In genomic region chr18:59249186-59249774, GRCh38 we compare ENCODE assay signal across 9 cellular contexts. TPM values are rescaled to one million over a fixed set of nuclear protein-coding genes. Genes with fewer than 3 reads are reported as not detected.
A peak's percentile ranks its signal among the peaks of the same experiment; 100 is the strongest.
DNase-seq lines count a peak whose midpoint lies in the region; ATAC-seq and TF ChIP-seq lines count a peak whose summit lies in the region.
"Had no signal": no experiment of that assay in that cellular context is flagged by ENCODE, and none has a peak within 500 bp of the region (broad histone marks: within the 10 kb centered on the region; RNA-seq: fewer than 3 reads in every experiment).

No MANE protein-coding gene starts in this region.

- H3K4me1 Mint-ChIP-seq in nephron progenitor cell = no peaks in the 10 kb centered on the region
- H3K4me1 Mint-ChIP-seq in T-helper 2 cell treated with Interferon-gamma antibody and Interleukin-4, amounts not matched to agents 5 μg/mL and 100 μg/mL, for 36 hours (ENCODE audit: low read depth) = peaks cover 1% of the 10 kb centered on the region

- H3K4me3 ChIP-seq in AG04449 (ENCODE audit: low read depth, low read length) (no peak overlapping the region), GM12865 (ENCODE audit: low read depth, low read length) (no peak overlapping the region)

- no peak overlapping the region for H3K4me3 Mint-ChIP-seq in nephron progenitor cell
- H3K4me3 Mint-ChIP-seq in T-helper 2 cell treated with Interferon-gamma antibody and Interleukin-4, amounts not matched to agents 5 μg/mL and 100 μg/mL, for 36 hours = no peak overlapping the region

- POLR2A ChIA-PET in AG04449 (lab: Yijun Ruan, JAX) = interaction anchor here (1.0 kb wide), 1 partner anchor 59 kb away, joined by 3 read pairs; no protein-coding TSS in a partner anchor

- H3K27me3 Mint-ChIP-seq in nephron progenitor cell (ENCODE audit: low read depth, poor library complexity) = peaks cover 72% of the 10 kb centered on the region
- peaks cover 42% of the 10 kb centered on the region for H3K27me3 Mint-ChIP-seq in T-helper 2 cell treated with Interferon-gamma antibody and Interleukin-4, amounts not matched to agents 5 μg/mL and 100 μg/mL, for 36 hours (ENCODE audit: low read depth)

- peak; percentile 38 for ATAC-seq in esophagus mucosa
- no peak for ATAC-seq in GM21576 (IDR thresholded peaks at IDR 0.05; ENCODE audit: unreplicated experiment)

- TF ChIP-seq CTCF in AG04449 (IDR thresholded peaks at IDR 0.05; ENCODE audit: insufficient read depth, low read length, missing control alignments) (peak; percentile 65), GM12865 (IDR thresholded peaks at IDR 0.05; ENCODE audit: insufficient read depth, low read depth, low read length, missing control alignments) (peak; percentile 70), nephron progenitor cell (IDR thresholded peaks at IDR 0.05) (peak; percentile 75)

- DNase-seq in AG04449 (ENCODE audit: low read depth, low spot score) (no peak), GM12865 (ENCODE audit: low read depth) (peak; percentile 62), MV-4-11 (lab: John Stamatoyannopoulos, UW) (peak; percentile 20), SK-N-DZ (ENCODE audit: low spot score) (peak; percentile 73), nephron progenitor cell (peak; percentile 59)
- DNase-seq in T-helper 2 cell treated with Interferon-gamma antibody and Interleukin-4, amounts not matched to agents 5 μg/mL and 100 μg/mL, for 36 hours (ENCODE audit: low spot score) = no peak

- no peaks in the 10 kb centered on the region for H3K36me3 Mint-ChIP-seq in nephron progenitor cell (ENCODE audit: low read depth)
- no peaks in the 10 kb centered on the region for H3K36me3 Mint-ChIP-seq in T-helper 2 cell treated with Interferon-gamma antibody and Interleukin-4, amounts not matched to agents 5 μg/mL and 100 μg/mL, for 36 hours (ENCODE audit: low read depth)

- peaks cover 6% of the 10 kb centered on the region for H3K9me3 Mint-ChIP-seq in nephron progenitor cell
- H3K9me3 Mint-ChIP-seq in T-helper 2 cell treated with Interferon-gamma antibody and Interleukin-4, amounts not matched to agents 5 μg/mL and 100 μg/mL, for 36 hours = no peaks in the 10 kb centered on the region

- no peak overlapping the region for H3K27ac Mint-ChIP-seq in nephron progenitor cell
- no peak overlapping the region for H3K27ac Mint-ChIP-seq in T-helper 2 cell treated with Interferon-gamma antibody and Interleukin-4, amounts not matched to agents 5 μg/mL and 100 μg/mL, for 36 hours

- CTCF ChIA-PET in AG04449 (lab: Yijun Ruan, JAX) = interaction anchor here (0.6 to 5.3 kb wide), 60 partner anchors 10 to 659 kb away, joined by 3 to 230 read pairs (median 4); partner anchors contain the start of genes CCBE1, CPLX4 and RAX

RNA-seq across cellular contexts. Expression of gene RAX, which starts 24.0 kb away (rescaled TPM):
- polyA plus RNA-seq in SK-N-DZ (2014; cell fraction: cytosol; rRNA removed) = not detected in 2 replicates
- polyA plus RNA-seq in SK-N-DZ (2014; cell fraction: nucleus; rRNA removed) = not detected in 2 replicates
- not detected for total RNA-seq in esophagus mucosa

RNA-seq across cellular contexts. Expression of gene GRP, which starts 29.3 kb away (rescaled TPM):
- polyA plus RNA-seq in SK-N-DZ (2014; cell fraction: cytosol; rRNA removed) = not detected in 2 replicates
- polyA plus RNA-seq in SK-N-DZ (2014; cell fraction: nucleus; rRNA removed) = not detected in 2 replicates
- not detected for total RNA-seq in esophagus mucosa
- polyA plus RNA-seq: esophagus had no signal

Comparison
In these comparisons a context has a peak if more than half of its experiments do, and no peak if none do; other contexts are left out.
1. DNase-seq: peak in GM12865 (single experiment), MV-4-11 (single experiment), SK-N-DZ (single experiment) and nephron progenitor cell (single experiment); none in AG04449 (single experiment) and T-helper 2 cell treated with Interferon-gamma antibody and Interleukin-4, amounts not matched to agents 5 μg/mL and 100 μg/mL, for 36 hours (single experiment).
2. Peak in every context shown above with its lines, with median percentiles within 50 percentile points of each other: CTCF ChIP-seq.